In the genomic region with DNA sequence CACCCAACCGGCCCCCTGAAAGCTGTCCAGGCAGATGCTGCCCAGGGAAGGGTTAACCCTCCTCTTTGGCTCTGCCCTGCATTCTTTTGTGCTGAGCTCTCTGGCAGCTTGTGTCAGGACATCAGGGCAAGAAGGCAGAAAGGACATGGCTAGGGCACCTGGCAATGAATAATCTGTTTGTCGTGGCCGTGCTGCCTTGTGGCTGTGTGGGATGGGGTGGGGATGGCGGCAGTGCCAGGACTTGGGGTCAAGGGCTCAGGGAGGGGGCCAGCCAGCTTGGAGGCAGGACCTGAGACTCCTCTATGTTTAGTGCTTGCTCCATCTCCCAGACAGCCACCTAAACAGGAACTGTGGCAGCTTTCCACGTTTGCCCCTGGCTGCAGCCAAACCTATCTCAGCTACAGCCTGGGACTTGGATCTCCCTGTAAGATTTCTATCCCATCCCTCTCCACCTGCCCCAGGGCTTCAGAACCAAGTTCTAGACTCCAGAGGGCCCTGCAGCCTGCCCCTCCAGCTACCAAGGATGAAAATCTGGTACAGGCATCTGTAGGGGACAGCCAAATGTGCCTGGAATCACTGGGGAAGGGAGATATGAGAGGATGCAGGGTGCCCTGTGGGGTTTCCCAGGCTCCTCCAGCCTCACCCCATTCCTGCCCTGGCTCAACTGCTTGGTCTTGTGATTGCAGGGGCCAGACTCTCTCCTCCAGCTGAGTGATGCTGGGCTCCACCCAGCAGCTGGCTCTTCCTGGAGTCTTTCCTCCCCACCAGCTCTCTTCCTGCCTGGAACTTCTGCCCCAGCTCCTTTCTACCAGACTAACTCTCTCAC, we compare ENCODE assay signal across 11 cellular contexts. TPM values are rescaled to one million over a fixed set of nuclear protein-coding genes. Genes with fewer than 3 reads are reported as not detected.
DNase-seq lines count a peak whose midpoint lies in the region; TF ChIP-seq lines count a peak whose summit lies in the region.
"Had no signal": no experiment of that assay in that cellular context is flagged by ENCODE, and none has a peak within 500 bp of the region (broad histone marks: within the 10 kb centered on the region; RNA-seq: fewer than 3 reads in every experiment).

No MANE protein-coding gene starts in this region.

- peaks cover 11% of the 10 kb centered on the region for H3K27me3 ChIP-seq in fibroblast of lung (ENCODE audit: control insufficient read depth, insufficient read depth, low read length)
- H3K27me3 ChIP-seq in dorsolateral prefrontal cortex = no peaks in the 10 kb centered on the region

- no peaks in the 10 kb centered on the region for H3K9me3 Mint-ChIP-seq in nephron progenitor cell
- H3K9me3 Mint-ChIP-seq: activated B cell treated with CpG ODN at 0.5 μM for 24 hours had no signal

- peaks cover 6% of the 10 kb centered on the region for H3K4me1 ChIP-seq in fibroblast of lung (ENCODE audit: control insufficient read depth, extremely low read depth, insufficient read depth, low read length)

- H4K20me1 ChIP-seq in fibroblast of lung (ENCODE audit: control insufficient read depth, extremely low read depth, insufficient read depth, low read length) = no peaks in the 10 kb centered on the region

- no peak for TF ChIP-seq CTCF in AG09319 (IDR thresholded peaks at IDR 0.05; ENCODE audit: low read depth, low read length)
- TF ChIP-seq CTCF in fibroblast of lung (conservative IDR thresholded peaks at IDR 0.05 in 1 of 2, IDR thresholded peaks at IDR 0.05 in 1 of 2; ENCODE audit: low read depth in 1 of 2, low read length in 2 of 2) = no peak
- no peak for TF ChIP-seq CTCF in nephron progenitor cell (IDR thresholded peaks at IDR 0.05)
- TF ChIP-seq CTCF in dorsolateral prefrontal cortex (IDR thresholded peaks at IDR 0.05 in 54 of 56, conservative IDR thresholded peaks at IDR 0.05 in 2 of 56; ENCODE audit: low read depth in 1 of 56, partially characterized antibody in 56 of 56) = no peak

- no peak overlapping the region for H3K4me3 ChIP-seq in fibroblast of lung (replicated peaks in 1 of 4; ENCODE audit: control extremely low read depth in 1 of 4, insufficient read depth in 1 of 4, low read depth in 3 of 4, low read length in 4 of 4)
- H3K4me3 ChIP-seq in dorsolateral prefrontal cortex = no peak overlapping the region

- no peaks in the 10 kb centered on the region for H3K9me3 ChIP-seq in fibroblast of lung (ENCODE audit: control insufficient read depth, insufficient read depth, low read depth, low read length)

- peak overlapping the region; percentile 35 for H3K4me2 ChIP-seq in fibroblast of lung (ENCODE audit: extremely low read depth, insufficient read depth, low read length)

- no peaks in the 10 kb centered on the region for H3K36me3 Mint-ChIP-seq in nephron progenitor cell (ENCODE audit: low read depth)

- no peak overlapping the region for H3K9ac ChIP-seq in fibroblast of lung (ENCODE audit: insufficient read depth, low read length)

- H3K36me3 ChIP-seq in fibroblast of lung (ENCODE audit: control insufficient read depth, insufficient read depth, low read length) = no peaks in the 10 kb centered on the region

- H3K4me1 Mint-ChIP-seq in nephron progenitor cell = peaks cover 40% of the 10 kb centered on the region

- H3K79me2 ChIP-seq in fibroblast of lung (ENCODE audit: control insufficient read depth, insufficient read depth, low read length) = no peaks in the 10 kb centered on the region

- intact Hi-C loops in dorsolateral prefrontal cortex (cut with DNase I) = no loop called here

- H3K27ac Mint-ChIP-seq in nephron progenitor cell = peak overlapping the region; percentile 70
- H3K27ac Mint-ChIP-seq: activated B cell treated with CpG ODN at 0.5 μM for 24 hours had no signal

- peaks cover 5% of the 10 kb centered on the region for H3K27me3 Mint-ChIP-seq in nephron progenitor cell (ENCODE audit: low read depth, poor library complexity)
- H3K27me3 Mint-ChIP-seq: activated B cell treated with CpG ODN at 0.5 μM for 24 hours had no signal

- H3K27ac ChIP-seq in fibroblast of lung (ENCODE audit: insufficient read depth, low read length) (no peak overlapping the region), dorsolateral prefrontal cortex (peak overlapping the region in 12 of 59 donors; percentile 3 to 67 (median 20))
- H3K27ac ChIP-seq: C4-2B had no signal

- DNase-seq in AG09319 (ENCODE audit: extremely low read depth, low read depth) (peak; percentile 8), NCI-H2196 (lab: John Stamatoyannopoulos, UW; ENCODE audit: unreplicated experiment) (peak; percentile 59), fibroblast of lung (ENCODE audit: low read depth in 2 of 2) (peak; percentile 30 to 40), nephron progenitor cell (no peak), dorsolateral prefrontal cortex (no peak), OCI-M2 (lab: John Stamatoyannopoulos, UW; ENCODE audit: unreplicated experiment) (no peak), T-helper 1 cell (no peak)
- DNase-seq in activated CD4-positive, alpha-beta T cell treated with anti-CD3 and anti-CD28 coated beads for 1 hour = no peak
- DNase-seq: activated B cell treated with CpG ODN at 0.5 μM for 24 hours, cerebellar nuclear complex had no signal

- no peak overlapping the region for H3K4me3 Mint-ChIP-seq in nephron progenitor cell
- H3K4me3 Mint-ChIP-seq: activated B cell treated with CpG ODN at 0.5 μM for 24 hours had no signal

- no peak overlapping the region for H2AFZ ChIP-seq in fibroblast of lung (ENCODE audit: low read length)

RNA-seq across cellular contexts. Expression of gene GPR37L1, which starts 9.6 kb away (rescaled TPM):
- total RNA-seq in fibroblast of lung (not detected in 2 replicates), dorsolateral prefrontal cortex (100 to 1,000 TPM in 3 of 120 experiments, 10 to 100 TPM in 117; 26.2 to 167 (median 58.0) TPM)
- polyA plus RNA-seq in fibroblast of lung = not detected in 2 replicates
- polyA plus RNA-seq in fibroblast of lung (2012) = 0.02 and 0.05 TPM in 2 replicates
- polyA minus RNA-seq in fibroblast of lung (ENCODE audit: low replicate concordance) = not detected in 2 replicates
- total RNA-seq: activated B cell treated with CpG ODN at 0.5 μM for 24 hours had no signal

RNA-seq across cellular contexts. Expression of gene ARL8A, which starts 31.5 kb away (rescaled TPM):
- total RNA-seq in fibroblast of lung = 17.5 and 18.7 TPM in 2 replicates
- polyA plus RNA-seq in fibroblast of lung = 35.8 and 38.2 TPM in 2 replicates
- polyA plus RNA-seq in fibroblast of lung (2012) = 27.1 and 29.3 TPM in 2 replicates
- 15.3 and 33.3 TPM in 2 replicates for polyA minus RNA-seq in fibroblast of lung (ENCODE audit: low replicate concordance)
- total RNA-seq in dorsolateral prefrontal cortex = 100 to 1,000 TPM in 119 of 120 experiments, 10 to 100 TPM in 1; 88.0 to 248 (median 166) TPM

RNA-seq across cellular contexts. Expression of gene PTPN7, which starts 47.3 kb away (rescaled TPM):
- total RNA-seq in fibroblast of lung (not detected in 2 replicates), dorsolateral prefrontal cortex (1 to 10 TPM in 52 of 120 experiments, under 1 TPM in 48, not detected in 20; 0.16 to 4.1 (median 1.0) TPM)
- polyA plus RNA-seq in fibroblast of lung = not detected in 2 replicates
- polyA plus RNA-seq in fibroblast of lung (2012) = not detected in 2 replicates
- not detected in 2 replicates for polyA minus RNA-seq in fibroblast of lung (ENCODE audit: low replicate concordance)

Comparison
In these comparisons a context has a peak if more than half of its experiments do, and no peak if none do; other contexts are left out.
1. DNase-seq: peak in AG09319 (single experiment), NCI-H2196 (single experiment) and fibroblast of lung (2 of 2); none in nephron progenitor cell (single experiment), dorsolateral prefrontal cortex (0 of 10), OCI-M2 (single experiment), activated CD4-positive, alpha-beta T cell treated with anti-CD3 and anti-CD28 coated beads for 1 hour (single experiment) and T-helper 1 cell (0 of 5).
2. RNA of gene GPR37L1, which starts 9.6 kb away (total RNA-seq): 26.2 to 167 TPM in dorsolateral prefrontal cortex; not detected in fibroblast of lung; every median in the first group is over 10 times any median in the second.